ENCODE assay signal across 1 cellular context in the genomic region with DNA sequence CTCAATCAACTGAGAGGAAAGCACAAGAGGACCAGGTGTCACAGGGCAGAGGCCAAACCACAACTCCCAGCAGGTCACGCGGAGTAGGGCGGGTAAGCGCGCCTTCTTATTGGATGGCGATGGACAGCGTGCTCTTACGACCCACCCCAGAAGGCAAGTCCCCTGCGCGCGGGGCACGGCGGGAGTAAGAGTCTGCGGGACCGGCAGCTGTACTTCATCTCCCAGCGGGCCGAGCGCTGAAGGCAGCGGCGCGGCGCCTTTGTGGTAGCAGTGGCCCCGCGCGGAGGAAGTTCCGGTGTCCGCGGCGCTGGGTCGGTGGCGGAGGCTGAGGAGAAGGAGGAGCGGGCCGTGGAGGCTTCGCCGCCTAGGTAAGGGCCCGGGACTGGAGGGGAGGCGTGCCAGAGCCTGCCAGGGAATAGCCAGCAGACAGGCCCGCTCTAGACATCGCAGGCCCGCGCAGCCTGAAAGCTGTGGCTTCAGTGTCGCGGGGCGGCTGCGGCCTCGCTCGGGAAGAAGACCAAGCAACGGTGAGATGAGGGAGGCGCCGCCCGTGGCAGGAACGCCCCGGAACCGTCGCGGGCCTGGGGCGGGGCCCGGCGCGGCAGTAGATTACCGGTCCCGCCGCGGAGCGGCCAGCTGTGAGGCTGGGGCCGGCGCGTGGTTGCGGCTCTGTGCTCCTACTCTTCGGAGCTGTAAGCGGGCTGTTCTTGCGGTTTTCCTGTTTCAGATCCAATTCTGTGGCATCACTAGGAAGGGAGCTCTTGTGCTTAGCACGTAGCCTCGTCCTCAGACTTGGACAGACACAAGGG.
TF ChIP-seq lines count a peak whose summit lies in the region.

A gene with protein sequence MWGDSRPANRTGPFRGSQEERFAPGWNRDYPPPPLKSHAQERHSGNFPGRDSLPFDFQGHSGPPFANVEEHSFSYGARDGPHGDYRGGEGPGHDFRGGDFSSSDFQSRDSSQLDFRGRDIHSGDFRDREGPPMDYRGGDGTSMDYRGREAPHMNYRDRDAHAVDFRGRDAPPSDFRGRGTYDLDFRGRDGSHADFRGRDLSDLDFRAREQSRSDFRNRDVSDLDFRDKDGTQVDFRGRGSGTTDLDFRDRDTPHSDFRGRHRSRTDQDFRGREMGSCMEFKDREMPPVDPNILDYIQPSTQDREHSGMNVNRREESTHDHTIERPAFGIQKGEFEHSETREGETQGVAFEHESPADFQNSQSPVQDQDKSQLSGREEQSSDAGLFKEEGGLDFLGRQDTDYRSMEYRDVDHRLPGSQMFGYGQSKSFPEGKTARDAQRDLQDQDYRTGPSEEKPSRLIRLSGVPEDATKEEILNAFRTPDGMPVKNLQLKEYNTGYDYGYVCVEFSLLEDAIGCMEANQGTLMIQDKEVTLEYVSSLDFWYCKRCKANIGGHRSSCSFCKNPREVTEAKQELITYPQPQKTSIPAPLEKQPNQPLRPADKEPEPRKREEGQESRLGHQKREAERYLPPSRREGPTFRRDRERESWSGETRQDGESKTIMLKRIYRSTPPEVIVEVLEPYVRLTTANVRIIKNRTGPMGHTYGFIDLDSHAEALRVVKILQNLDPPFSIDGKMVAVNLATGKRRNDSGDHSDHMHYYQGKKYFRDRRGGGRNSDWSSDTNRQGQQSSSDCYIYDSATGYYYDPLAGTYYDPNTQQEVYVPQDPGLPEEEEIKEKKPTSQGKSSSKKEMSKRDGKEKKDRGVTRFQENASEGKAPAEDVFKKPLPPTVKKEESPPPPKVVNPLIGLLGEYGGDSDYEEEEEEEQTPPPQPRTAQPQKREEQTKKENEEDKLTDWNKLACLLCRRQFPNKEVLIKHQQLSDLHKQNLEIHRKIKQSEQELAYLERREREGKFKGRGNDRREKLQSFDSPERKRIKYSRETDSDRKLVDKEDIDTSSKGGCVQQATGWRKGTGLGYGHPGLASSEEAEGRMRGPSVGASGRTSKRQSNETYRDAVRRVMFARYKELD (plus strand): TSS at position 293 of the 809 bp plus-strand sequence. CDS start 22,492 bp downstream, outside the sequence.

TF ChIP-seq in HepG2, 621 proteins besides CTCF, POLR2A, EP300 and RAD21 (continued from another document and continues in another):
- TF ChIP-seq, protein P1, sequence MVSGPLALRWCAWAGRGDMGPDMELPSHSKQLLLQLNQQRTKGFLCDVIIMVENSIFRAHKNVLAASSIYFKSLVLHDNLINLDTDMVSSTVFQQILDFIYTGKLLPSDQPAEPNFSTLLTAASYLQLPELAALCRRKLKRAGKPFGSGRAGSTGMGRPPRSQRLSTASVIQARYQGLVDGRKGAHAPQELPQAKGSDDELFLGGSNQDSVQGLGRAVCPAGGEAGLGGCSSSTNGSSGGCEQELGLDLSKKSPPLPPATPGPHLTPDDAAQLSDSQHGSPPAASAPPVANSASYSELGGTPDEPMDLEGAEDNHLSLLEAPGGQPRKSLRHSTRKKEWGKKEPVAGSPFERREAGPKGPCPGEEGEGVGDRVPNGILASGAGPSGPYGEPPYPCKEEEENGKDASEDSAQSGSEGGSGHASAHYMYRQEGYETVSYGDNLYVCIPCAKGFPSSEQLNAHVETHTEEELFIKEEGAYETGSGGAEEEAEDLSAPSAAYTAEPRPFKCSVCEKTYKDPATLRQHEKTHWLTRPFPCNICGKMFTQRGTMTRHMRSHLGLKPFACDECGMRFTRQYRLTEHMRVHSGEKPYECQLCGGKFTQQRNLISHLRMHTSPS (CRISPR knock-in tag; IDR thresholded peaks at IDR 0.05; ENCODE audit: low read depth) = no peak
- TF ChIP-seq U2AF1 (optimal IDR thresholded peaks at IDR 0.05; ENCODE audit: low read depth, low read length) (no peak), ZNF160 (CRISPR knock-in tag; IDR thresholded peaks at IDR 0.05) (peak; percentile 67; the same call in 1 of the 2 replicates), MAFF (IDR thresholded peaks at IDR 0.05; ENCODE audit: low read depth, low read length) (no peak), ZNF101 (CRISPR knock-in tag; IDR thresholded peaks at IDR 0.05; ENCODE audit: borderline replicate concordance, low read depth) (no peak), FOXO1 (CRISPR knock-in tag; IDR thresholded peaks at IDR 0.05) (peak; percentile 46; the same call in 1 of the 2 replicates), ZNF12 (CRISPR knock-in tag; IDR thresholded peaks at IDR 0.05) (no peak), POLR2AphosphoS5 (IDR thresholded peaks at IDR 0.05; ENCODE audit: low read depth, low read length) (peak; percentile 80), FLYWCH1 (CRISPR knock-in tag; IDR thresholded peaks at IDR 0.05) (no peak), PPARG (CRISPR knock-in tag; conservative IDR thresholded peaks at IDR 0.05) (0 out of 2 replicates have a peak, but pooled peaks have one; percentile 8), HNRNPK (IDR thresholded peaks at IDR 0.05; ENCODE audit: low read depth, low read length, poor library complexity, severe bottlenecking) (peak; percentile 44), MTA3 (CRISPR knock-in tag; IDR thresholded peaks at IDR 0.05) (no peak), ZNF570 (CRISPR knock-in tag; IDR thresholded peaks at IDR 0.05; ENCODE audit: borderline replicate concordance) (no peak), BCL6 (CRISPR knock-in tag; IDR thresholded peaks at IDR 0.05) (peak; percentile 55; the same call in 1 of the 2 replicates), PHF20 (CRISPR knock-in tag; IDR thresholded peaks at IDR 0.05) (peak; percentile 85), ZNF34 (CRISPR knock-in tag; IDR thresholded peaks at IDR 0.05; ENCODE audit: borderline replicate concordance) (no peak), ZNF224 (CRISPR knock-in tag; IDR thresholded peaks at IDR 0.05) (no peak; the same call in 1 of the 2 replicates), ZFP36 (IDR thresholded peaks at IDR 0.05; ENCODE audit: borderline replicate concordance, low read depth, low read length, partially characterized antibody) (no peak), ZFP37 (CRISPR knock-in tag; IDR thresholded peaks at IDR 0.05; ENCODE audit: borderline replicate concordance) (0 out of 2 replicates have a peak, but pooled peaks have one; percentile 72), ZKSCAN1 (IDR thresholded peaks at IDR 0.05; ENCODE audit: low read length) (no peak), ZNF607 (CRISPR knock-in tag; IDR thresholded peaks at IDR 0.05; ENCODE audit: borderline replicate concordance) (peak; percentile 84; the same call in 1 of the 2 replicates), MATR3 (CRISPR knock-in tag; IDR thresholded peaks at IDR 0.05) (no peak), ZNF180 (CRISPR knock-in tag; IDR thresholded peaks at IDR 0.05; ENCODE audit: borderline replicate concordance, low read depth) (peak; percentile 88; the same call in 1 of the 2 replicates), ZNF652 (CRISPR knock-in tag; IDR thresholded peaks at IDR 0.05; ENCODE audit: borderline replicate concordance, low read depth) (0 out of 2 replicates have a peak, but pooled peaks have one; percentile 10), ZC3H4 (CRISPR knock-in tag; IDR thresholded peaks at IDR 0.05; ENCODE audit: borderline replicate concordance) (no peak), ZNF460 (CRISPR knock-in tag; IDR thresholded peaks at IDR 0.05; ENCODE audit: borderline replicate concordance) (no peak; the same call in 1 of the 2 replicates), ZNF737 (CRISPR knock-in tag; IDR thresholded peaks at IDR 0.05; ENCODE audit: borderline replicate concordance) (no peak)
- TF ChIP-seq, protein P2, sequence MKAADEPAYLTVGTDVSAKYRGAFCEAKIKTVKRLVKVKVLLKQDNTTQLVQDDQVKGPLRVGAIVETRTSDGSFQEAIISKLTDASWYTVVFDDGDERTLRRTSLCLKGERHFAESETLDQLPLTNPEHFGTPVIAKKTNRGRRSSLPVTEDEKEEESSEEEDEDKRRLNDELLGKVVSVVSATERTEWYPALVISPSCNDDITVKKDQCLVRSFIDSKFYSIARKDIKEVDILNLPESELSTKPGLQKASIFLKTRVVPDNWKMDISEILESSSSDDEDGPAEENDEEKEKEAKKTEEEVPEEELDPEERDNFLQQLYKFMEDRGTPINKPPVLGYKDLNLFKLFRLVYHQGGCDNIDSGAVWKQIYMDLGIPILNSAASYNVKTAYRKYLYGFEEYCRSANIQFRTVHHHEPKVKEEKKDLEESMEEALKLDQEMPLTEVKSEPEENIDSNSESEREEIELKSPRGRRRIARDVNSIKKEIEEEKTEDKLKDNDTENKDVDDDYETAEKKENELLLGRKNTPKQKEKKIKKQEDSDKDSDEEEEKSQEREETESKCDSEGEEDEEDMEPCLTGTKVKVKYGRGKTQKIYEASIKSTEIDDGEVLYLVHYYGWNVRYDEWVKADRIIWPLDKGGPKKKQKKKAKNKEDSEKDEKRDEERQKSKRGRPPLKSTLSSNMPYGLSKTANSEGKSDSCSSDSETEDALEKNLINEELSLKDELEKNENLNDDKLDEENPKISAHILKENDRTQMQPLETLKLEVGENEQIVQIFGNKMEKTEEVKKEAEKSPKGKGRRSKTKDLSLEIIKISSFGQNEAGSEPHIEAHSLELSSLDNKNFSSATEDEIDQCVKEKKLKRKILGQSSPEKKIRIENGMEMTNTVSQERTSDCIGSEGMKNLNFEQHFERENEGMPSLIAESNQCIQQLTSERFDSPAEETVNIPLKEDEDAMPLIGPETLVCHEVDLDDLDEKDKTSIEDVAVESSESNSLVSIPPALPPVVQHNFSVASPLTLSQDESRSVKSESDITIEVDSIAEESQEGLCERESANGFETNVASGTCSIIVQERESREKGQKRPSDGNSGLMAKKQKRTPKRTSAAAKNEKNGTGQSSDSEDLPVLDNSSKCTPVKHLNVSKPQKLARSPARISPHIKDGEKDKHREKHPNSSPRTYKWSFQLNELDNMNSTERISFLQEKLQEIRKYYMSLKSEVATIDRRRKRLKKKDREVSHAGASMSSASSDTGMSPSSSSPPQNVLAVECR (CRISPR knock-in tag; IDR thresholded peaks at IDR 0.05; ENCODE audit: borderline replicate concordance) = peak; percentile 98
- TF ChIP-seq, protein P3, sequence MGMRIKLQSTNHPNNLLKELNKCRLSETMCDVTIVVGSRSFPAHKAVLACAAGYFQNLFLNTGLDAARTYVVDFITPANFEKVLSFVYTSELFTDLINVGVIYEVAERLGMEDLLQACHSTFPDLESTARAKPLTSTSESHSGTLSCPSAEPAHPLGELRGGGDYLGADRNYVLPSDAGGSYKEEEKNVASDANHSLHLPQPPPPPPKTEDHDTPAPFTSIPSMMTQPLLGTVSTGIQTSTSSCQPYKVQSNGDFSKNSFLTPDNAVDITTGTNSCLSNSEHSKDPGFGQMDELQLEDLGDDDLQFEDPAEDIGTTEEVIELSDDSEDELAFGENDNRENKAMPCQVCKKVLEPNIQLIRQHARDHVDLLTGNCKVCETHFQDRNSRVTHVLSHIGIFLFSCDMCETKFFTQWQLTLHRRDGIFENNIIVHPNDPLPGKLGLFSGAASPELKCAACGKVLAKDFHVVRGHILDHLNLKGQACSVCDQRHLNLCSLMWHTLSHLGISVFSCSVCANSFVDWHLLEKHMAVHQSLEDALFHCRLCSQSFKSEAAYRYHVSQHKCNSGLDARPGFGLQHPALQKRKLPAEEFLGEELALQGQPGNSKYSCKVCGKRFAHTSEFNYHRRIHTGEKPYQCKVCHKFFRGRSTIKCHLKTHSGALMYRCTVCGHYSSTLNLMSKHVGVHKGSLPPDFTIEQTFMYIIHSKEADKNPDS (CRISPR knock-in tag; IDR thresholded peaks at IDR 0.05) = peak; percentile 77; the same call in 1 of the 2 replicates
- TF ChIP-seq, protein P4, sequence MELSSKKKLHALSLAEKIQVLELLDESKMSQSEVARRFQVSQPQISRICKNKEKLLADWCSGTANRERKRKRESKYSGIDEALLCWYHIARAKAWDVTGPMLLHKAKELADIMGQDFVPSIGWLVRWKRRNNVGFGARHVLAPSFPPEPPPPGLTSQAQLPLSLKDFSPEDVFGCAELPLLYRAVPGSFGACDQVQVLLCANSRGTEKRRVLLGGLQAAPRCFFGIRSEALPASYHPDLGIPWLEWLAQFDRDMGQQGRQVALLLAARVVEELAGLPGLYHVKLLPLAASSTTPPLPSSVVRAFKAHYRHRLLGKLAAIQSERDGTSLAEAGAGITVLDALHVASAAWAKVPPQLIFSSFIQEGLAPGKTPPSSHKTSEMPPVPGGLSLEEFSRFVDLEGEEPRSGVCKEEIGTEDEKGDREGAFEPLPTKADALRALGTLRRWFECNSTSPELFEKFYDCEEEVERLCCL (CRISPR knock-in tag; IDR thresholded peaks at IDR 0.05; ENCODE audit: borderline replicate concordance) = no peak; the same call in 1 of the 2 replicates
- TF ChIP-seq, protein P5, sequence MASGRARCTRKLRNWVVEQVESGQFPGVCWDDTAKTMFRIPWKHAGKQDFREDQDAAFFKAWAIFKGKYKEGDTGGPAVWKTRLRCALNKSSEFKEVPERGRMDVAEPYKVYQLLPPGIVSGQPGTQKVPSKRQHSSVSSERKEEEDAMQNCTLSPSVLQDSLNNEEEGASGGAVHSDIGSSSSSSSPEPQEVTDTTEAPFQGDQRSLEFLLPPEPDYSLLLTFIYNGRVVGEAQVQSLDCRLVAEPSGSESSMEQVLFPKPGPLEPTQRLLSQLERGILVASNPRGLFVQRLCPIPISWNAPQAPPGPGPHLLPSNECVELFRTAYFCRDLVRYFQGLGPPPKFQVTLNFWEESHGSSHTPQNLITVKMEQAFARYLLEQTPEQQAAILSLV (CRISPR knock-in tag; IDR thresholded peaks at IDR 0.05; ENCODE audit: borderline replicate concordance) = peak; percentile 59
- TF ChIP-seq, protein P6, sequence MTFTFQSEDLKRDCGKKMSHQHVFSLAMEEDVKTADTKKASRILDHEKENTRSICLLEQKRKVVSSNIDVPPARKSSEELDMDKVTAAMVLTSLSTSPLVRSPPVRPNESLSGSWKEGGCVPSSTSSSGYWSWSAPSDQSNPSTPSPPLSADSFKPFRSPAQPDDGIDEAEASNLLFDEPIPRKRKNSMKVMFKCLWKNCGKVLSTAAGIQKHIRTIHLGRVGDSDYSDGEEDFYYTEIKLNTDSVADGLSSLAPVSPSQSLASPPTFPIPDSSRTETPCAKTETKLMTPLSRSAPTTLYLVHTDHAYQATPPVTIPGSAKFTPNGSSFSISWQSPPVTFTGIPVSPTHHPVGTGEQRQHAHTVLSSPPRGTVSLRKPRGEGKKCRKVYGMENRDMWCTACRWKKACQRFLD (CRISPR knock-in tag; IDR thresholded peaks at IDR 0.05; ENCODE audit: borderline replicate concordance) = peak; percentile 92; the same call in 1 of the 2 replicates
- TF ChIP-seq, protein P7, sequence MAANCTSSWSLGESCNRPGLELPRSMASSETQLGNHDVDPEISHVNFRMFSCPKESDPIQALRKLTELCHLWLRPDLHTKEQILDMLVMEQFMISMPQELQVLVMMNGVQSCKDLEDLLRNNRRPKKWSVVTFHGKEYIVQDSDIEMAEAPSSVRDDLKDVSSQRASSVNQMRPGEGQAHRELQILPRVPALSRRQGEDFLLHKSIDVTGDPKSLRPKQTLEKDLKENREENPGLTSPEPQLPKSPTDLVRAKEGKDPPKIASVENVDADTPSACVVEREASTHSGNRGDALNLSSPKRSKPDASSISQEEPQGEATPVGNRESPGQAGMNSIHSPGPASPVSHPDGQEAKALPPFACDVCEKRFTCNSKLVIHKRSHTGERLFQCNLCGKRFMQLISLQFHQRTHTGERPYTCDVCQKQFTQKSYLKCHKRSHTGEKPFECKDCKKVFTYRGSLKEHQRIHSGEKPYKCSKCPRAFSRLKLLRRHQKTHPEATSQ (CRISPR knock-in tag; IDR thresholded peaks at IDR 0.05; ENCODE audit: borderline replicate concordance) = no peak; the same call in 1 of the 2 replicates
- TF ChIP-seq, protein P8, sequence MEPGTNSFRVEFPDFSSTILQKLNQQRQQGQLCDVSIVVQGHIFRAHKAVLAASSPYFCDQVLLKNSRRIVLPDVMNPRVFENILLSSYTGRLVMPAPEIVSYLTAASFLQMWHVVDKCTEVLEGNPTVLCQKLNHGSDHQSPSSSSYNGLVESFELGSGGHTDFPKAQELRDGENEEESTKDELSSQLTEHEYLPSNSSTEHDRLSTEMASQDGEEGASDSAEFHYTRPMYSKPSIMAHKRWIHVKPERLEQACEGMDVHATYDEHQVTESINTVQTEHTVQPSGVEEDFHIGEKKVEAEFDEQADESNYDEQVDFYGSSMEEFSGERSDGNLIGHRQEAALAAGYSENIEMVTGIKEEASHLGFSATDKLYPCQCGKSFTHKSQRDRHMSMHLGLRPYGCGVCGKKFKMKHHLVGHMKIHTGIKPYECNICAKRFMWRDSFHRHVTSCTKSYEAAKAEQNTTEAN (CRISPR knock-in tag; conservative IDR thresholded peaks at IDR 0.05) = peak; percentile 84
